ENCODE assay signal across 8 cellular contexts in genomic region chr2:64273524-64274398, GRCh38.
DNase-seq lines count a peak whose midpoint lies in the region; FAIRE-seq and TF ChIP-seq lines count a peak whose summit lies in the region.

No MANE protein-coding gene starts in this region.

- H3K9me3 ChIP-seq in adipocyte (ENCODE audit: control insufficient read depth, low read length) = no peaks in the 10 kb centered on the region
- no peaks in the 10 kb centered on the region for H3K9me3 ChIP-seq in right atrium auricular region
- H3K9me3 ChIP-seq in small intestine (ENCODE audit: control insufficient read depth, low read depth) = no peaks in the 10 kb centered on the region
- H3K9me3 ChIP-seq in CD8-positive, alpha-beta memory T cell (ENCODE audit: low read length) = no peaks in the 10 kb centered on the region

- no peak for TF ChIP-seq CTCF in right atrium auricular region (IDR thresholded peaks at IDR 0.05)

- peaks cover 0 to 5% of the 10 kb centered on the region in 2 donors for H3K27me3 Mint-ChIP-seq in CD8-positive, alpha-beta memory T cell

- peak overlapping the region in 3 of 8 donors; percentile 34 to 49 (median 35) for H3K27ac Mint-ChIP-seq in CD8-positive, alpha-beta memory T cell

- H3K4me1 Mint-ChIP-seq in CD8-positive, alpha-beta memory T cell = peaks cover 9 to 16% (median 15%) of the 10 kb centered on the region in 3 donors

- H3K9me3 Mint-ChIP-seq in CD8-positive, alpha-beta memory T cell = peaks cover 0 to 8% (median 2%) of the 10 kb centered on the region in 5 donors

- peaks cover 0 to 9% (median 0%) of the 10 kb centered on the region in 3 donors for H3K36me3 Mint-ChIP-seq in CD8-positive, alpha-beta memory T cell

- H3K4me3 ChIP-seq in adipocyte (ENCODE audit: low read length) (peak overlapping the region; percentile 36), right atrium auricular region (no peak overlapping the region), small intestine (ENCODE audit: low read depth in 1 of 2, low read length in 2 of 2) (no peak overlapping the region)
- no peak overlapping the region for H3K4me3 ChIP-seq in CD8-positive, alpha-beta memory T cell (ENCODE audit: low read length)

- H3K4me3 Mint-ChIP-seq in CD8-positive, alpha-beta memory T cell = no peak overlapping the region

- peaks cover 29% of the 10 kb centered on the region for H3K4me1 ChIP-seq in adipocyte (ENCODE audit: control insufficient read depth, insufficient read depth, low read length)
- H3K4me1 ChIP-seq in right atrium auricular region = peaks cover 0 to 29% of the 10 kb centered on the region in 2 donors
- peaks cover 9 to 17% of the 10 kb centered on the region in 2 donors for H3K4me1 ChIP-seq in small intestine (ENCODE audit: control insufficient read depth in 2 of 2, insufficient read depth in 1 of 2, low read depth in 1 of 2, low read length in 1 of 2)
- peaks cover 11% of the 10 kb centered on the region for H3K4me1 ChIP-seq in CD8-positive, alpha-beta memory T cell (ENCODE audit: insufficient read depth, low read length)

- H3K36me3 ChIP-seq in adipocyte (ENCODE audit: control insufficient read depth, insufficient read depth, low read length, severe bottlenecking) (no peaks in the 10 kb centered on the region), right atrium auricular region (no peaks in the 10 kb centered on the region), small intestine (ENCODE audit: control insufficient read depth in 2 of 2, insufficient read depth in 2 of 2, low read length in 2 of 2) (no peaks in the 10 kb centered on the region)
- H3K36me3 ChIP-seq in CD8-positive, alpha-beta memory T cell (ENCODE audit: insufficient read depth, low read length) = no peaks in the 10 kb centered on the region

- FAIRE-seq in small intestine (lab: Jason Lieb, UNC) (no peak), GM19239 (lab: Jason Lieb, UNC) (no peak)

- H3K27me3 ChIP-seq in adipocyte (replicated peaks; ENCODE audit: control insufficient read depth, insufficient read depth, low read length) (no peaks in the 10 kb centered on the region), right atrium auricular region (no peaks in the 10 kb centered on the region), small intestine (ENCODE audit: control insufficient read depth in 2 of 2, insufficient read depth in 2 of 2, low read length in 2 of 2) (no peaks in the 10 kb centered on the region)
- H3K27me3 ChIP-seq in CD8-positive, alpha-beta memory T cell (ENCODE audit: insufficient read depth, low read length, poor library complexity, severe bottlenecking) = no peaks in the 10 kb centered on the region

- peak overlapping the region; percentile 75 to 82 for H3K27ac ChIP-seq in right atrium auricular region
- H3K27ac ChIP-seq in small intestine (ENCODE audit: low read depth in 1 of 2, low read length in 1 of 2) = peak overlapping the region; percentile 91 to 92
- no peak overlapping the region for H3K27ac ChIP-seq in CD8-positive, alpha-beta memory T cell (ENCODE audit: low read depth, low read length)

- POLR2A ChIA-PET in CD8-positive, alpha-beta memory T cell (lab: Charles Lee) = no interaction called here

- DNase-seq in NCI-H82 (lab: John Stamatoyannopoulos, UW) = peak; percentile 10
- DNase-seq in NCI-H82 treated with DMSO at 0.1 percent for 48 hours (lab: John Stamatoyannopoulos, UW; ENCODE audit: unreplicated experiment) = no peak
- DNase-seq in adipocyte (ENCODE audit: low read depth) = peak; percentile 73
- peak; percentile 76 for DNase-seq in right atrium auricular region (ENCODE audit: low spot score)
- peak; percentile 89 for DNase-seq in small intestine
- no peak for DNase-seq in CD8-positive, alpha-beta memory T cell
- DNase-seq in GM19239 (ENCODE audit: insufficient read length, low spot score) = no peak
- DNase-seq in activated CD4-positive, alpha-beta T cell treated with anti-CD3 and anti-CD28 coated beads for 4 hours = no peak

- 15 to 32% (median 21%) methylated on average over 6 of the region's 6 CpGs for WGBS in small intestine, 3 donors

- CTCF ChIA-PET in CD8-positive, alpha-beta memory T cell (lab: Charles Lee) = interaction anchor here (1.3 kb wide), 1 partner anchor 22 kb away, joined by 3 read pairs; no protein-coding TSS in a partner anchor

- H3K9ac ChIP-seq in adipocyte (ENCODE audit: low read length) = no peak overlapping the region

Comparison
In these comparisons a context has a peak if more than half of its experiments do, and no peak if none do; other contexts are left out.
1. DNase-seq: peak in NCI-H82 (single experiment), adipocyte (single experiment), right atrium auricular region (single experiment) and small intestine (single experiment); none in NCI-H82 treated with DMSO at 0.1 percent for 48 hours (single experiment), CD8-positive, alpha-beta memory T cell (0 of 5), GM19239 (single experiment) and activated CD4-positive, alpha-beta T cell treated with anti-CD3 and anti-CD28 coated beads for 4 hours (0 of 2).